1 cellular context compared by ENCODE assay signal in the genomic region with DNA sequence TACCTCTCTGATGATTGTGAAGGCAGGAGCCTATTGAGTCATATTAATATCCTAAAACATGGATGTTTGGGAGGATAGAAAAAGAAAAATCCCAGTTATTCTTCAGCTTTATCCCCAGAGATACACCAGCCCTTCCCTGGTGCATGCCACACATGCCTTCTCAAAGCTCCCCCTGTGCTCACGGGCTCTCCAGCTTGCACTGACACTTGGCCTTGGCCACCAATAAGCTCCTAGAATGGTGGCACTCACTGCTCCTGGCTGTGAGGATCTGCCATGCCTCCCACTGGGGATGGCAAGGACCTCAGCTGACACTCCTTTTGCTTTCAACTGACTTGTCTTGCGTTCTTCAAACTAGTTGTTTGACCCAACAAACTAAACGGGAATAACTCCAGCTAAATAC.
TF ChIP-seq lines count a peak whose summit lies in the region.

No MANE protein-coding gene starts in this region.

TF ChIP-seq in GM23338, 12 proteins besides CTCF, POLR2A, EP300 and RAD21 (continued from another document):
- no peak for TF ChIP-seq ZNF462 (CRISPR knock-in tag; IDR thresholded peaks at IDR 0.05)
